8 cellular contexts compared by ENCODE assay signal in genomic region chr18:9916067-9916684, GRCh38. TPM values are rescaled to one million over a fixed set of nuclear protein-coding genes. Genes with fewer than 3 reads are reported as not detected.
DNase-seq lines count a peak whose midpoint lies in the region; ATAC-seq and TF ChIP-seq lines count a peak whose summit lies in the region.

No MANE protein-coding gene starts in this region.

- H3K36me3 Mint-ChIP-seq in IgD-negative memory B cell, result no peaks in the 10 kb centered on the region

- H3K4me1 ChIP-seq in breast epithelium (peaks cover 5 to 17% of the 10 kb centered on the region in 2 donors), mucosa of rectum (ENCODE audit: control insufficient read depth in 2 of 2, insufficient read depth in 2 of 2, low read length in 2 of 2) (peaks cover 14 to 38% of the 10 kb centered on the region in 2 donors)

- H3K9me3 ChIP-seq in breast epithelium (no peaks in the 10 kb centered on the region), mucosa of rectum (ENCODE audit: control insufficient read depth in 2 of 2, low read length in 2 of 2) (no peaks in the 10 kb centered on the region)

- ATAC-seq in HG03135 (IDR thresholded peaks at IDR 0.05; ENCODE audit: unreplicated experiment), result no peak
- no peak for ATAC-seq in HG02571 (IDR thresholded peaks at IDR 0.05; ENCODE audit: unreplicated experiment)
- ATAC-seq in sciatic nerve, result no peak

- peak overlapping the region in 2 of 3 donors; percentile 92 to 99 for H3K27ac Mint-ChIP-seq in IgD-negative memory B cell

- intact Hi-C loops in breast epithelium (cut with DNase I; ENCODE audit: low total_unique reads), result loop anchor here (5.0 kb wide), 1 partner anchor 596 kb away; no protein-coding TSS in a partner anchor
- intact Hi-C loops in sciatic nerve (cut with DNase I), result no loop called here

- peak overlapping the region; percentile 99 to 100 for H3K27ac ChIP-seq in breast epithelium
- H3K27ac ChIP-seq in mucosa of rectum (ENCODE audit: low read depth in 2 of 2, low read length in 2 of 2), result peak overlapping the region; percentile 98 to 99

- TF ChIP-seq POLR2A in breast epithelium (IDR thresholded peaks at IDR 0.05), result no peak

- peak overlapping the region; percentile 70 to 95 (median 93) for H3K4me3 Mint-ChIP-seq in IgD-negative memory B cell

- peak overlapping the region; percentile 91 for H3K4me3 ChIP-seq in AG09309 (ENCODE audit: control insufficient read depth, low read depth, low read length)
- H3K4me3 ChIP-seq in breast epithelium, result peak overlapping the region; percentile 91 to 97 (median 91)
- peak overlapping the region; percentile 93 for H3K4me3 ChIP-seq in mucosa of rectum (ENCODE audit: low read length in 2 of 2)

- peaks cover 18 to 26% (median 23%) of the 10 kb centered on the region in 3 donors for H3K4me1 Mint-ChIP-seq in IgD-negative memory B cell

- H3K36me3 ChIP-seq in breast epithelium, result no peaks in the 10 kb centered on the region
- H3K36me3 ChIP-seq in mucosa of rectum (ENCODE audit: control insufficient read depth in 2 of 2, insufficient read depth in 2 of 2, low read length in 2 of 2), result no peaks in the 10 kb centered on the region

- peak overlapping the region; percentile 84 to 91 for H3K9ac ChIP-seq in mucosa of rectum (ENCODE audit: low read depth in 1 of 2, low read length in 2 of 2)

- TF ChIP-seq CTCF in AG09309 (IDR thresholded peaks at IDR 0.05; ENCODE audit: control insufficient read depth, insufficient read depth, low read depth, low read length, missing control alignments), result no peak
- TF ChIP-seq CTCF in breast epithelium (IDR thresholded peaks at IDR 0.05), result no peak

- H3K27me3 ChIP-seq in breast epithelium (no peaks in the 10 kb centered on the region), mucosa of rectum (ENCODE audit: control insufficient read depth in 2 of 2, insufficient read depth in 2 of 2, low read length in 2 of 2) (no peaks in the 10 kb centered on the region)

- no peak for DNase-seq in AG09309 (ENCODE audit: low read depth)
- DNase-seq in breast epithelium (ENCODE audit: low spot score in 2 of 2), result no peak
- DNase-seq in NCI-H82 treated with DMSO at 0.1 percent for 48 hours (lab: John Stamatoyannopoulos, UW; ENCODE audit: unreplicated experiment), result no peak
- DNase-seq in sciatic nerve (ENCODE audit: low spot score), result no peak

- H3K9me3 Mint-ChIP-seq in IgD-negative memory B cell, result no peaks in the 10 kb centered on the region

- H3K27me3 Mint-ChIP-seq in IgD-negative memory B cell, result no peaks in the 10 kb centered on the region

RNA-seq across cellular contexts. Expression of gene VAPA, which starts 2.4 kb away (rescaled TPM):
- polyA plus RNA-seq in IgD-negative memory B cell, result 182 TPM
- total RNA-seq in breast epithelium, result 100 to 1,000 TPM; 235 to 263 (median 260) TPM
- 184 TPM for total RNA-seq in sciatic nerve

RNA-seq across cellular contexts. Expression of gene TXNDC2, which starts 30.4 kb away (rescaled TPM):
- polyA plus RNA-seq in IgD-negative memory B cell, result not detected
- under 1 TPM in 1 of 3 donors, not detected in 2; 0.16 TPM for total RNA-seq in breast epithelium
- not detected for total RNA-seq in sciatic nerve
